In genomic region chr12:9240776-9241175, GRCh38 we compare ENCODE assay signal across 13 cellular contexts. TPM values are rescaled to one million over a fixed set of nuclear protein-coding genes. Genes with fewer than 3 reads are reported as not detected.
A peak's percentile ranks its signal among the peaks of the same experiment; 100 is the strongest.
DNase-seq lines count a peak whose midpoint lies in the region; ATAC-seq and TF ChIP-seq lines count a peak whose summit lies in the region.
"Had no signal": no experiment of that assay in that cellular context is flagged by ENCODE, and none has a peak within 500 bp of the region (broad histone marks: within the 10 kb centered on the region; RNA-seq: fewer than 3 reads in every experiment).

No MANE protein-coding gene starts in this region.

- 73% methylated on average over 5 of the region's 5 CpGs for WGBS in SK-N-SH (ENCODE audit: low lambda C conversion rate)
- WGBS in esophagus squamous epithelium, 2 donors = 95 to 96% methylated on average over 5 of the region's 5 CpGs

- H3K36me3 ChIP-seq in SK-N-SH (replicated peaks in 1 of 2; ENCODE audit: control insufficient read depth in 1 of 2, insufficient read depth in 2 of 2, low read length in 1 of 2) (no peaks in the 10 kb centered on the region), OCI-LY3 (replicated peaks; ENCODE audit: low read depth, low read length) (no peaks in the 10 kb centered on the region), esophagus squamous epithelium (no peaks in the 10 kb centered on the region)
- H3K36me3 ChIP-seq: brain microvascular endothelial cell had no signal

- H3K27ac ChIP-seq in SK-N-SH (ENCODE audit: low read depth in 2 of 2, low read length in 1 of 2) = no peak overlapping the region
- no peak overlapping the region for H3K27ac ChIP-seq in OCI-LY3 (ENCODE audit: low read length)
- peak overlapping the region in 2 of 4 donors; percentile 45 to 69 for H3K27ac ChIP-seq in esophagus squamous epithelium
- H3K27ac ChIP-seq in skin epidermis = peak overlapping the region in 8 of 21 experiments; percentile 7 to 57 (median 29)
- H3K27ac ChIP-seq: 22Rv1, brain microvascular endothelial cell, RWPE1 had no signal

- H3K9ac ChIP-seq in SK-N-SH (no peak overlapping the region), OCI-LY3 (ENCODE audit: low read length) (no peak overlapping the region)

- DNase-seq in SK-N-SH (no peak), esophagus squamous epithelium (lab: John Stamatoyannopoulos, UW) (no peak), sciatic nerve (ENCODE audit: low spot score) (no peak), COLO829 (ENCODE audit: low spot score) (no peak), GM19238 (ENCODE audit: insufficient read length, low spot score) (no peak)
- DNase-seq: NCI-H1417 treated with DMSO at 0.1 percent for 48 hours, NCI-H524 had no signal

- H2AFZ ChIP-seq in SK-N-SH (ENCODE audit: low read depth) = peak overlapping the region; percentile 46; the same call in 1 of the 2 replicates
- H2AFZ ChIP-seq in OCI-LY3 (ENCODE audit: low read depth, low read length) = no peak overlapping the region

- TF ChIP-seq EP300 in SK-N-SH (IDR thresholded peaks at IDR 0.05; ENCODE audit: borderline replicate concordance in 1 of 2, low read depth in 1 of 2, low read length in 1 of 2) = no peak

- H3K4me3 ChIP-seq in SK-N-SH (ENCODE audit: low read depth in 2 of 2, low read length in 1 of 2) (no peak overlapping the region), OCI-LY3 (ENCODE audit: low read length) (peak overlapping the region; percentile 62; the same call in 1 of the 2 replicates), esophagus squamous epithelium (peak overlapping the region; percentile 25 to 61 (median 44)), skin epidermis (peak overlapping the region in 5 of 7 experiments; percentile 23 to 42 (median 33))

- no peaks in the 10 kb centered on the region for H3K9me2 ChIP-seq in SK-N-SH

- TF ChIP-seq POLR2A in esophagus squamous epithelium (IDR thresholded peaks at IDR 0.05) = no peak

- H4K20me1 ChIP-seq in SK-N-SH (ENCODE audit: insufficient read depth) (no peaks in the 10 kb centered on the region), OCI-LY3 (ENCODE audit: insufficient read depth, low read length) (no peaks in the 10 kb centered on the region)

- intact Hi-C loops in esophagus squamous epithelium (cut with DNase I) = no loop called here
- intact Hi-C loops in sciatic nerve (cut with DNase I) = no loop called here

- H3F3A ChIP-seq in SK-N-SH (replicated peaks; ENCODE audit: insufficient read depth) = no peaks in the 10 kb centered on the region

- ATAC-seq in SK-N-SH treated with all-trans-retinoic acid at 6 μM for 48 hours (no peak), sciatic nerve (no peak)

- peaks cover 8% of the 10 kb centered on the region; the same call in 1 of the 2 replicates for H3K27me3 ChIP-seq in SK-N-SH (ENCODE audit: insufficient read depth)
- H3K27me3 ChIP-seq in OCI-LY3 (ENCODE audit: low read depth, low read length) = peaks cover 15% of the 10 kb centered on the region
- H3K27me3 ChIP-seq in esophagus squamous epithelium = no peaks in the 10 kb centered on the region
- H3K27me3 ChIP-seq: brain microvascular endothelial cell had no signal

- no peak overlapping the region for H3K4me2 ChIP-seq in SK-N-SH
- H3K4me2 ChIP-seq in OCI-LY3 (ENCODE audit: low read length) = peak overlapping the region; percentile 38; the same call in 1 of the 2 replicates

- no peaks in the 10 kb centered on the region for H3K79me2 ChIP-seq in SK-N-SH (ENCODE audit: insufficient read depth)
- H3K79me2 ChIP-seq in OCI-LY3 (ENCODE audit: low read length) = no peaks in the 10 kb centered on the region

- TF ChIP-seq CTCF in SK-N-SH (IDR thresholded peaks at IDR 0.05) = no peak
- no peak for TF ChIP-seq CTCF in OCI-LY3 (IDR thresholded peaks at IDR 0.05; ENCODE audit: low read depth, low read length)
- no peak for TF ChIP-seq CTCF in esophagus squamous epithelium (IDR thresholded peaks at IDR 0.05)

- POLR2A ChIA-PET in SK-N-SH (lab: Yijun Ruan, JAX) = no interaction called here

- CTCF ChIA-PET in SK-N-SH (lab: Yijun Ruan, JAX) = no interaction called here

- no peaks in the 10 kb centered on the region for H3K4me1 ChIP-seq in SK-N-SH (ENCODE audit: control insufficient read depth in 1 of 2, insufficient read depth in 2 of 2, low read depth in 1 of 2, low read length in 1 of 2)
- H3K4me1 ChIP-seq in OCI-LY3 (ENCODE audit: low read length) = peaks cover 21% of the 10 kb centered on the region
- peaks cover 5 to 31% (median 9%) of the 10 kb centered on the region in 3 donors for H3K4me1 ChIP-seq in esophagus squamous epithelium

- TF ChIP-seq RAD21 in SK-N-SH (IDR thresholded peaks at IDR 0.05; ENCODE audit: low read length) = no peak

- no peaks in the 10 kb centered on the region for H3K9me3 ChIP-seq in SK-N-SH
- no peaks in the 10 kb centered on the region for H3K9me3 ChIP-seq in OCI-LY3 (ENCODE audit: insufficient read depth, low read length)
- H3K9me3 ChIP-seq in esophagus squamous epithelium = no peaks in the 10 kb centered on the region

TF ChIP-seq in SK-N-SH, 30 proteins besides CTCF, POLR2A, EP300 and RAD21 (continues in another document):
- TF ChIP-seq TAF1 (IDR thresholded peaks at IDR 0.05; ENCODE audit: borderline replicate concordance, low read depth, low read length) = no peak
- TF ChIP-seq GABPA (IDR thresholded peaks at IDR 0.05; ENCODE audit: low read depth) = no peak
- no peak for TF ChIP-seq EZH2phosphoT487 (IDR thresholded peaks at IDR 0.05; ENCODE audit: borderline replicate concordance, low read depth)
- no peak for TF ChIP-seq YY1 (IDR thresholded peaks at IDR 0.05; ENCODE audit: low read depth)
- TF ChIP-seq SIN3A (IDR thresholded peaks at IDR 0.05; ENCODE audit: borderline replicate concordance, low read depth, low read length) = no peak
- no peak for TF ChIP-seq USF2 (IDR thresholded peaks at IDR 0.05; ENCODE audit: borderline replicate concordance, low read depth, low read length)
- no peak for TF ChIP-seq RCOR1 (IDR thresholded peaks at IDR 0.05; ENCODE audit: low read length)
- TF ChIP-seq, protein P1, sequence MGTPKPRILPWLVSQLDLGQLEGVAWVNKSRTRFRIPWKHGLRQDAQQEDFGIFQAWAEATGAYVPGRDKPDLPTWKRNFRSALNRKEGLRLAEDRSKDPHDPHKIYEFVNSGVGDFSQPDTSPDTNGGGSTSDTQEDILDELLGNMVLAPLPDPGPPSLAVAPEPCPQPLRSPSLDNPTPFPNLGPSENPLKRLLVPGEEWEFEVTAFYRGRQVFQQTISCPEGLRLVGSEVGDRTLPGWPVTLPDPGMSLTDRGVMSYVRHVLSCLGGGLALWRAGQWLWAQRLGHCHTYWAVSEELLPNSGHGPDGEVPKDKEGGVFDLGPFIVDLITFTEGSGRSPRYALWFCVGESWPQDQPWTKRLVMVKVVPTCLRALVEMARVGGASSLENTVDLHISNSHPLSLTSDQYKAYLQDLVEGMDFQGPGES (IDR thresholded peaks at IDR 0.05; ENCODE audit: low read depth, low read length) = no peak
- no peak for TF ChIP-seq JUND (IDR thresholded peaks at IDR 0.05)
- TF ChIP-seq ELF1 (IDR thresholded peaks at IDR 0.05) = no peak
- no peak for TF ChIP-seq NRF1 (IDR thresholded peaks at IDR 0.05; ENCODE audit: low read depth, low read length)

TF ChIP-seq in SK-N-SH treated with all-trans-retinoic acid at 6 μM for 48 hours, 23 proteins besides CTCF, POLR2A, EP300 and RAD21:
- TF ChIP-seq, protein P2, sequence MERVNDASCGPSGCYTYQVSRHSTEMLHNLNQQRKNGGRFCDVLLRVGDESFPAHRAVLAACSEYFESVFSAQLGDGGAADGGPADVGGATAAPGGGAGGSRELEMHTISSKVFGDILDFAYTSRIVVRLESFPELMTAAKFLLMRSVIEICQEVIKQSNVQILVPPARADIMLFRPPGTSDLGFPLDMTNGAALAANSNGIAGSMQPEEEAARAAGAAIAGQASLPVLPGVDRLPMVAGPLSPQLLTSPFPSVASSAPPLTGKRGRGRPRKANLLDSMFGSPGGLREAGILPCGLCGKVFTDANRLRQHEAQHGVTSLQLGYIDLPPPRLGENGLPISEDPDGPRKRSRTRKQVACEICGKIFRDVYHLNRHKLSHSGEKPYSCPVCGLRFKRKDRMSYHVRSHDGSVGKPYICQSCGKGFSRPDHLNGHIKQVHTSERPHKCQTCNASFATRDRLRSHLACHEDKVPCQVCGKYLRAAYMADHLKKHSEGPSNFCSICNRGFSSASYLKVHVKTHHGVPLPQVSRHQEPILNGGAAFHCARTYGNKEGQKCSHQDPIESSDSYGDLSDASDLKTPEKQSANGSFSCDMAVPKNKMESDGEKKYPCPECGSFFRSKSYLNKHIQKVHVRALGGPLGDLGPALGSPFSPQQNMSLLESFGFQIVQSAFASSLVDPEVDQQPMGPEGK (CRISPR knock-in tag; IDR thresholded peaks at IDR 0.05; ENCODE audit: borderline replicate concordance) = no peak

RNA-seq across cellular contexts. Expression of gene PZP, which starts 32.6 kb away (rescaled TPM):
- polyA plus RNA-seq in SK-N-SH (2012; rRNA removed) = not detected in 2 replicates
- not detected in 2 replicates for polyA plus RNA-seq in SK-N-SH (2012; cell fraction: cytosol; rRNA removed)
- not detected in 2 replicates for polyA plus RNA-seq in SK-N-SH (2012; cell fraction: nucleus; rRNA removed)
- not detected for total RNA-seq in esophagus squamous epithelium
- 0.80 TPM for total RNA-seq in sciatic nerve

Comparison
In these comparisons a context has a peak if more than half of its experiments do, and no peak if none do; other contexts are left out.
1. H3K4me3 ChIP-seq: peak in OCI-LY3 (single experiment), esophagus squamous epithelium (4 of 4) and skin epidermis (5 of 7); none in SK-N-SH (0 of 2).